In the genomic region with DNA sequence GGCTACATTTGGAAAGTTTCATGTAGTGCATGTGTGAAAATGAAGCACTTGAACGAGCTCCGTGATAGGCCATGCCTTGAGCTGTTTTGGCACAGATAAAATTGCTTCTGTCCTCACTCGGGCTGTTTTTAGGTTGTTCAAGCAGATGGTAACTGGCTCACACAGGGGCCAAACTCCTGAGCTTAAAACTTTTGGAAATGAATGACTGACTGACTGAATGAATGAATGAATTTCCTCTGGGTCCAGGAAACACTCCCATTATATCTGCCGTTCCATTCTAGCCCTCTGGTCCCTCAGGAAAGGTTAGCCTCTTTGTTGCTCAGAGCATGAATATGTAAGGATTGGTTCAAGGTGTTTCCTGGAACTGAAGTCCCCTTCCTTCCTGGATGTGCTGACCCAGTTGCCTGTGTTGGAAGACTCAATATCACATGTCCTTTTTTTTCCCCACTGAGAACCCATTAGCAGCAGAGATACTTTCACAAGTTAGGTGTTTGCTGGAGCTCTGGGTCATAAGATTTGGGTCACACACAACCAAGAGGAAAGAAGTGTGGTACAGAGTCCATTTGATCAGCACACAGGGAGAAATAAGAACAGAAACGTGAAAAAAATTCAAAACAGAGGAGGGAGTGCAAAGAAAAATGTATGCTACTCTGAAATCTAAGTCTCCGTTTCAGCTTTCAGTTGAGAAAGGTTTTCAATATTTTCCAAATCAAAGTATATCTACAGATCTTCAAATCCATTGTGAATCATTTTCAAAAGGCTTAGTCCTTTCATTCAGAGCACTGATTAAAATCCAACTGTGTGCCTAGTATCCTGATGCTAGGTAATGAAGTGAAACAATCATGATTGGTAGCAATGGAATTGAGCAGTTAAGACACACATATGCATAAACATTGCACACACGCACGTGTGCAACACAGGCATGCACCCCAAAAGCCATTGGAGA, we compare ENCODE assay signal across 17 cellular contexts. TPM values are rescaled to one million over a fixed set of nuclear protein-coding genes. Genes with fewer than 3 reads are reported as not detected.
DNase-seq lines count a peak whose midpoint lies in the region; ATAC-seq, FAIRE-seq and TF ChIP-seq lines count a peak whose summit lies in the region.
"Had no signal": no experiment of that assay in that cellular context is flagged by ENCODE, and none has a peak within 500 bp of the region (broad histone marks: within the 10 kb centered on the region; RNA-seq: fewer than 3 reads in every experiment).

No MANE protein-coding gene starts in this region.

- BruUV-seq in K562 (replicated peaks; lab: Mats Ljungman, UMichigan): no TSS peak

- FAIRE-seq in K562 (lab: Jason Lieb, UNC): peak; percentile 42

- H3K9me3 Mint-ChIP-seq in CD4-positive, alpha-beta memory T cell: no peaks in the 10 kb centered on the region
- H3K9me3 Mint-ChIP-seq: naive B cell had no signal

- no peak overlapping the region for H3K4me3 Mint-ChIP-seq in CD4-positive, alpha-beta memory T cell
- H3K4me3 Mint-ChIP-seq: B cell had no signal

- H3K27ac ChIP-seq in K562 (ENCODE audit: extremely low read depth, low read depth, low read length) (no peak overlapping the region), heart left ventricle (peak overlapping the region; percentile 49 to 84 (median 70)), mesenchymal stem cell (ENCODE audit: low read length, poor library complexity, severe bottlenecking) (no peak overlapping the region), temporal lobe (ENCODE audit: low read depth, low read length) (peak overlapping the region; percentile 99)
- no peak overlapping the region for H3K27ac ChIP-seq in CD4-positive, alpha-beta memory T cell (ENCODE audit: low read depth, low read length)
- H3K27ac ChIP-seq: brain microvascular endothelial cell, prostate gland, WERI-Rb-1 had no signal

- H3K36me3 ChIP-seq in K562 (ENCODE audit: control insufficient read depth, insufficient read depth, low read length) (peaks cover under 1% of the 10 kb centered on the region; the same call in 2 of the 3 replicates), heart left ventricle (no peaks in the 10 kb centered on the region), mesenchymal stem cell (ENCODE audit: control insufficient read depth in 1 of 2, insufficient read depth in 2 of 2, low read depth in 1 of 2, low read length in 2 of 2) (no peaks in the 10 kb centered on the region)
- no peaks in the 10 kb centered on the region for H3K36me3 ChIP-seq in CD4-positive, alpha-beta memory T cell (ENCODE audit: insufficient read depth, low read length)
- H3K36me3 ChIP-seq: brain microvascular endothelial cell, prostate gland, WERI-Rb-1 had no signal

- peak overlapping the region; percentile 2 for H2AK5ac ChIP-seq in mesenchymal stem cell (ENCODE audit: low read length, severe bottlenecking)

- H3K4ac ChIP-seq in mesenchymal stem cell (ENCODE audit: low read depth in 1 of 2, low read length in 2 of 2): no peak overlapping the region

- in situ Hi-C loops in K562 (cut with MboI): no loop called here

- H2BK120ac ChIP-seq in mesenchymal stem cell (ENCODE audit: low read depth, low read length): no peak overlapping the region

- no peak overlapping the region for H4K91ac ChIP-seq in mesenchymal stem cell (ENCODE audit: low read length)

- no peak for TF ChIP-seq RAD21 in K562 (CRISPR knock-in tag; conservative IDR thresholded peaks at IDR 0.05 in 1 of 2, IDR thresholded peaks at IDR 0.05 in 1 of 2)

- H3K4me2 ChIP-seq in K562 (ENCODE audit: insufficient read depth, low read length) (no peak overlapping the region), mesenchymal stem cell (ENCODE audit: low read length, poor library complexity, severe bottlenecking) (no peak overlapping the region)

- no peaks in the 10 kb centered on the region for H3K27me3 Mint-ChIP-seq in CD4-positive, alpha-beta memory T cell
- H3K27me3 Mint-ChIP-seq: B cell, naive B cell had no signal

- whole genome bisulfite sequencing in K562 (ENCODE audit: insufficient coverage, low coverage, missing lambda C conversion rate): 34% methylated on average over 8 of the region's 8 CpGs
- 32 to 44% (median 39%) methylated on average over 7 to 8 of the region's 8 CpGs for WGBS in heart left ventricle, 4 donors
- WGBS in mesenchymal stem cell: 94% methylated on average over 8 of the region's 8 CpGs

- H3K4me3 ChIP-seq in K562 (no peak overlapping the region), heart left ventricle (no peak overlapping the region), mesenchymal stem cell (ENCODE audit: insufficient read depth in 1 of 2, low read depth in 1 of 2, low read length in 2 of 2) (no peak overlapping the region)
- no peak overlapping the region for H3K4me3 ChIP-seq in CD4-positive, alpha-beta memory T cell (ENCODE audit: low read length in 2 of 2)
- H3K4me3 ChIP-seq: prostate gland had no signal

- no peak for TF ChIP-seq CTCF in K562 (IDR thresholded peaks at IDR 0.05 in 2 of 3, conservative IDR thresholded peaks at IDR 0.05 in 1 of 3; ENCODE audit: insufficient read depth in 2 of 3, low read depth in 1 of 3, low read length in 3 of 3)
- TF ChIP-seq CTCF in heart left ventricle (IDR thresholded peaks at IDR 0.05): no peak

- TF ChIP-seq POLR2A in K562 (conservative IDR thresholded peaks at IDR 0.05) (no peak), heart left ventricle (IDR thresholded peaks at IDR 0.05) (no peak)

- H3K9ac ChIP-seq in K562 (ENCODE audit: insufficient read depth in 1 of 2, low read depth in 2 of 2, low read length in 2 of 2) (no peak overlapping the region), mesenchymal stem cell (ENCODE audit: low read length) (no peak overlapping the region)

- intact Hi-C loops in K562 (cut with micrococcal nuclease): no loop called here
- intact Hi-C loops in heart left ventricle (cut with DNase I): loop anchor here in 4 of 10 donors (2.0 to 10.0 kb wide), 4 partner anchors 14 to 194 kb away; a partner anchor contains a TSS
- intact Hi-C loops in CD4-positive, alpha-beta memory T cell (cut with micrococcal nuclease): no loop called here

- no peak overlapping the region for H4K8ac ChIP-seq in mesenchymal stem cell (ENCODE audit: low read length)

- H3K9me1 ChIP-seq in K562 (ENCODE audit: control insufficient read depth, insufficient read depth, low read length): no peaks in the 10 kb centered on the region

- H3K23ac ChIP-seq in mesenchymal stem cell (ENCODE audit: low read length in 2 of 2): no peak overlapping the region

- H3K27me3 ChIP-seq in K562 (ENCODE audit: control insufficient read depth in 2 of 2, insufficient read depth in 2 of 2, low read length in 2 of 2) (no peaks in the 10 kb centered on the region), heart left ventricle (no peaks in the 10 kb centered on the region), mesenchymal stem cell (ENCODE audit: control insufficient read depth in 1 of 2, insufficient read depth in 1 of 2, low read length in 2 of 2) (no peaks in the 10 kb centered on the region)
- no peaks in the 10 kb centered on the region for H3K27me3 ChIP-seq in CD4-positive, alpha-beta memory T cell (ENCODE audit: insufficient read depth, low read length)
- H3K27me3 ChIP-seq: brain microvascular endothelial cell had no signal

- DNase-seq in K562 (ENCODE audit: extremely low read depth in 1 of 4, low spot score in 3 of 4) (no peak), heart left ventricle (peak in 2 of 5 donors; percentile 30 to 48), mesenchymal stem cell (no peak)
- no peak for DNase-seq in CD4-positive, alpha-beta memory T cell
- DNase-seq: activated naive CD4-positive, alpha-beta T cell treated with Interleukin-2 at 50 U/mL for 16 hours; brain microvascular endothelial cell; islet precursor cell; naive B cell; stimulated activated CD4-positive, alpha-beta T cell treated with anti-CD3 and anti-CD28 coated beads, Interleukin-4, amount 100 ng/mL, for 1 hour; T-helper 1 cell; WERI-Rb-1 had no signal

- no peak overlapping the region for H2BK15ac ChIP-seq in mesenchymal stem cell (ENCODE audit: low read depth, poor library complexity, severe bottlenecking)

- POLR2A ChIA-PET in K562 (lab: Yijun Ruan, JAX): interaction anchor here (1.2 to 1.6 kb wide), 2 partner anchors 10 to 14 kb away, joined by 4 to 7 read pairs; no protein-coding TSS in a partner anchor
- POLR2A ChIA-PET in CD4-positive, alpha-beta memory T cell (lab: Charles Lee; ENCODE audit: partially characterized antibody): interaction anchor here (0.9 to 1.2 kb wide), 3 partner anchors 9 to 18 kb away, joined by 3 to 6 read pairs (median 3); no protein-coding TSS in a partner anchor

- no peak overlapping the region for H3K14ac ChIP-seq in mesenchymal stem cell (ENCODE audit: low read length in 2 of 2)

- H2AFZ ChIP-seq in K562 (ENCODE audit: low read depth, low read length) (no peak overlapping the region), mesenchymal stem cell (ENCODE audit: low read depth, low read length) (no peak overlapping the region)

- peaks cover 19% of the 10 kb centered on the region for H3K79me1 ChIP-seq in mesenchymal stem cell (replicated peaks; ENCODE audit: low read length, poor library complexity, severe bottlenecking)

- ATAC-seq in K562 (no peak), heart left ventricle (peak; percentile 52 to 73 (median 60)), GM19455 (IDR thresholded peaks at IDR 0.05; ENCODE audit: unreplicated experiment) (no peak), HG03175 (IDR thresholded peaks at IDR 0.05; ENCODE audit: unreplicated experiment) (no peak), GM21723 (IDR thresholded peaks at IDR 0.05; ENCODE audit: unreplicated experiment) (no peak)

- H2BK5ac ChIP-seq in mesenchymal stem cell (ENCODE audit: low read depth, low read length, poor library complexity, severe bottlenecking): no peak overlapping the region

- peaks cover 99% of the 10 kb centered on the region for H3K79me2 ChIP-seq in K562 (ENCODE audit: control insufficient read depth, insufficient read depth, low read length)

- H3K4me1 ChIP-seq in K562 (replicated peaks in 1 of 2; ENCODE audit: control insufficient read depth in 2 of 2, insufficient read depth in 2 of 2, low read length in 2 of 2) (peaks cover 0 to 36% of the 10 kb centered on the region in 2 experiments; a peak in 3 of 5 replicates), heart left ventricle (peaks cover 12 to 100% (median 93%) of the 10 kb centered on the region in 12 donors), mesenchymal stem cell (ENCODE audit: control insufficient read depth, insufficient read depth, low read depth, low read length) (peaks cover 14% of the 10 kb centered on the region)
- peaks cover 50% of the 10 kb centered on the region for H3K4me1 ChIP-seq in CD4-positive, alpha-beta memory T cell (ENCODE audit: insufficient read depth, low read length)
- H3K4me1 ChIP-seq: prostate gland had no signal

- peak overlapping the region in 1 of 7 donors; percentile 19 for H3K27ac Mint-ChIP-seq in CD4-positive, alpha-beta memory T cell
- H3K27ac Mint-ChIP-seq: B cell, naive B cell had no signal

- no peak for TF ChIP-seq EP300 in K562 (IDR thresholded peaks at IDR 0.05; ENCODE audit: low read length)

- H3K36me3 Mint-ChIP-seq in CD4-positive, alpha-beta memory T cell: peaks cover 8 to 21% of the 10 kb centered on the region in 2 donors

- H3K18ac ChIP-seq in mesenchymal stem cell (ENCODE audit: low read depth in 1 of 2, low read length in 2 of 2): peak overlapping the region in 1 of 2 experiments; percentile 11

- no peak overlapping the region for H2BK12ac ChIP-seq in mesenchymal stem cell (ENCODE audit: low read length in 2 of 2)

- CTCF ChIA-PET in K562 (lab: Yijun Ruan, JAX; ENCODE audit: low intra/inter-chr PET ratio): no interaction called here
- CTCF ChIA-PET in CD4-positive, alpha-beta memory T cell (lab: Charles Lee; ENCODE audit: partially characterized antibody): interaction anchor here (1.0 kb wide), 1 partner anchor 131 kb away, joined by 5 read pairs; no protein-coding TSS in a partner anchor

- H3K4me1 Mint-ChIP-seq in CD4-positive, alpha-beta memory T cell: peaks cover 59 to 91% (median 71%) of the 10 kb centered on the region in 4 donors

- no peaks in the 10 kb centered on the region for H3K9me3 ChIP-seq in K562 (replicated peaks; ENCODE audit: control insufficient read depth, insufficient read depth, low read depth, low read length)
- H3K9me3 ChIP-seq in heart left ventricle: no peaks in the 10 kb centered on the region
- H3K9me3 ChIP-seq in mesenchymal stem cell (ENCODE audit: control insufficient read depth, low read length): no peaks in the 10 kb centered on the region
- no peaks in the 10 kb centered on the region for H3K9me3 ChIP-seq in CD4-positive, alpha-beta memory T cell (ENCODE audit: control insufficient read depth in 1 of 2, low read length in 2 of 2)
- H3K9me3 ChIP-seq: prostate gland had no signal

- H4K20me1 ChIP-seq in K562 (replicated peaks; ENCODE audit: control insufficient read depth, insufficient read depth, low read length): peaks cover 51% of the 10 kb centered on the region

RNA-seq across cellular contexts. Expression of a gene that starts 18.9 kb away (rescaled TPM):
- total RNA-seq in K562 (2011; cell fraction: chromatin; rRNA removed; ENCODE audit: low replicate concordance): 15.8 and 50.2 TPM in 2 replicates
- total RNA-seq in K562 (2011; cell fraction: nucleolus; rRNA removed): 6.8 and 9.1 TPM in 2 replicates
- 14.8 and 18.3 TPM in 2 replicates for total RNA-seq in K562 (2011; cell fraction: nucleoplasm; rRNA removed)
- 13.8 and 14.1 TPM in 2 replicates for total RNA-seq in K562 (2014; rRNA removed)
- total RNA-seq in K562 (2014; rRNA removed; fragmentation: Illumina TruSeq; extraction: Trizol): 22.8 and 26.7 TPM in 2 replicates
- 6.3 and 7.5 TPM in 2 replicates for total RNA-seq in K562 (2015; rRNA removed; fragmentation: Illumina TruSeq; extraction: Trizol)
- total RNA-seq in K562 (2021): 22.0 and 24.8 TPM in 2 replicates
- 14.7 and 16.8 TPM in 2 replicates for polyA plus RNA-seq in K562 (2011; rRNA removed)
- 8.7 and 16.4 TPM in 2 replicates for polyA plus RNA-seq in K562 (2011; cell fraction: cytosol; rRNA removed)
- polyA plus RNA-seq in K562 (2011; cell fraction: nucleus; rRNA removed): 14.1 and 16.0 TPM in 2 replicates
- polyA plus RNA-seq in K562 (2012): 7.2 and 20.6 TPM in 2 replicates
- polyA plus RNA-seq in K562 (2014; fragmentation: Illumina TruSeq; extraction: Trizol): 18.2 and 19.6 TPM in 2 replicates
- polyA plus RNA-seq in K562 (2014; fragmentation: Nextera tagmentation; extraction: Ambion mirVana): 10 to 100 TPM in 1 of 2 experiments, 1 to 10 TPM in 1; 7.0 to 10.5 TPM
- polyA plus RNA-seq in K562 (2014; rRNA removed): 9.1 and 11.7 TPM in 2 replicates
- polyA minus RNA-seq in K562 (2011; rRNA and poly(A)+ RNA removed): 63.7 and 74.2 TPM in 2 replicates
- polyA minus RNA-seq in K562 (2011; cell fraction: cytosol; rRNA and poly(A)+ RNA removed): 18.5 and 23.4 TPM in 2 replicates
- 16.4 and 39.1 TPM in 2 replicates for polyA minus RNA-seq in K562 (2011; cell fraction: nucleus; rRNA and poly(A)+ RNA removed)
- total RNA-seq in heart left ventricle: 100 to 1,000 TPM in 1 of 9 donors, 10 to 100 TPM in 8; 59.4 to 100 (median 83.1) TPM
- polyA plus RNA-seq in heart left ventricle: 10 to 100 TPM; 18.5 to 41.9 TPM
- 41.7 TPM for polyA plus RNA-seq in mesenchymal stem cell (2013, experiment 1 of 2)
- polyA plus RNA-seq in mesenchymal stem cell (2013, experiment 2 of 2): 43.8 TPM
- 19.2 TPM for total RNA-seq in temporal lobe
- 10 to 100 TPM; 33.0 to 36.2 TPM for total RNA-seq in CD4-positive, alpha-beta memory T cell
- polyA plus RNA-seq in CD4-positive, alpha-beta memory T cell: 10 to 100 TPM; 20.1 to 23.7 TPM

Comparison
In these comparisons a context has a peak if more than half of its experiments do, and no peak if none do; other contexts are left out.
1. ATAC-seq: peak in heart left ventricle (4 of 4); none in K562 (single experiment), GM19455 (single experiment), HG03175 (single experiment) and GM21723 (single experiment).
2. H3K27ac ChIP-seq: peak in heart left ventricle (12 of 12) and temporal lobe (single experiment); none in K562 (single experiment), mesenchymal stem cell (single experiment) and CD4-positive, alpha-beta memory T cell (single experiment).